8 cellular contexts compared by ENCODE assay signal in the genomic region with DNA sequence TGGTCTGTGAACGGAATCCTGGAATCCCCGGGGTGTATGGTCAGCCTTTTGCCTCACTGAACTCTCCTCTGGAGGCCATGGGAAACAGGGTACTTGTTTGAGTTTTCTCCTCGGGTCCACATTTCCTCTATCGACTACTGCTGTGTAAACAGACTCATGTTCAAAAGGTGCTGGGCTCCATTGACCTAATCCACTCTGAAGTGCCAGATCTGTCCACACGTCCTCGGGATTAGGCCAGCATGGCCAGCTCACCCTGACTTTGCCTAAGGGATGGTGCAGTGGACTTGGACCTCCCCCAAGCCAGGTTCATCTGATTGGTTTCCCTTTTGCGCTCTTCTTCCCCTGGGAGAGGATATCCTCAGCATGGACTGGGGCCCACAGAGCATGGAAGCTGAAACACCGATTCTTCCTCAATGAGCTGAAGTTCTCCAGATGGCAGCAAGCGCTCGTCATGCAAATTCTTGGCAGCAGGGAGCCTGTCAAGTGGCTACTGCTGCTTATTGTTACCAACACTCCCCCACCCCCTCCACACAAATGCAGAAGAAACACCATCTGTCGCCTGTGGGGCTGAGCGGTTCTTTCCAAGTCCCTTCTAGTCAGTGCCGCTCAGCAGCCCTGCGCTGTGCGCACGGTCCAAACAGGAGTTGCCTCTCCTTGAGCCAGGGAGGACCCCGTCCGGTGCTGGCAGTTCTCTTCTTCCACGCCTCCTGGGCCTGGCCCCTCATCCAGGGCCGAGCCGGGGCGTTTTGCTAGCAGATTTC.
DNase-seq lines count a peak whose midpoint lies in the region; ATAC-seq and TF ChIP-seq lines count a peak whose summit lies in the region.

No MANE protein-coding gene starts in this region.

- H3K27ac ChIP-seq in AG04450 (ENCODE audit: low read depth, low read length) (peak overlapping the region; percentile 90), cardiac muscle cell (peak overlapping the region; percentile 64)

- no peaks in the 10 kb centered on the region for H3K36me3 ChIP-seq in cardiac muscle cell

- H3K4me3 Mint-ChIP-seq in osteocyte (ENCODE audit: unreplicated experiment) = peak overlapping the region; percentile 72
- no peak overlapping the region for H3K4me3 Mint-ChIP-seq in T-helper 2 cell treated with Interferon-gamma antibody and Interleukin-4, amounts not matched to agents 5 μg/mL and 100 μg/mL, for 36 hours

- H3K4me3 ChIP-seq in AG04450 (ENCODE audit: low read depth, low read length) (peak overlapping the region; percentile 27), NB4 (ENCODE audit: low read depth, low read length) (no peak overlapping the region), WI38 (ENCODE audit: low read depth, low read length) (peak overlapping the region; percentile 1), cardiac muscle cell (no peak overlapping the region)

- TF ChIP-seq CTCF in AG04450 (IDR thresholded peaks at IDR 0.05; ENCODE audit: low read depth, low read length) (no peak), NB4 (IDR thresholded peaks at IDR 0.05; ENCODE audit: low read depth, low read length) (no peak), WI38 (IDR thresholded peaks at IDR 0.05; ENCODE audit: low read depth, low read length) (no peak), cardiac muscle cell (IDR thresholded peaks at IDR 0.05; ENCODE audit: low read depth, low read length) (peak; percentile 3), osteocyte (IDR thresholded peaks at IDR 0.05) (peak; percentile 44)

- no peaks in the 10 kb centered on the region for H3K9me3 ChIP-seq in AG04450 (ENCODE audit: control insufficient read depth, insufficient read depth, low read length)
- H3K9me3 ChIP-seq in cardiac muscle cell (ENCODE audit: low read depth) = no peaks in the 10 kb centered on the region

- H3K27me3 Mint-ChIP-seq in osteocyte (ENCODE audit: unreplicated experiment) = no peaks in the 10 kb centered on the region
- H3K27me3 Mint-ChIP-seq in T-helper 2 cell treated with Interferon-gamma antibody and Interleukin-4, amounts not matched to agents 5 μg/mL and 100 μg/mL, for 36 hours (ENCODE audit: low read depth) = no peaks in the 10 kb centered on the region

- H3K36me3 Mint-ChIP-seq in osteocyte (ENCODE audit: unreplicated experiment) = peaks cover 2% of the 10 kb centered on the region
- no peaks in the 10 kb centered on the region for H3K36me3 Mint-ChIP-seq in T-helper 2 cell treated with Interferon-gamma antibody and Interleukin-4, amounts not matched to agents 5 μg/mL and 100 μg/mL, for 36 hours (ENCODE audit: low read depth)

- POLR2A ChIA-PET in AG04450 (lab: Yijun Ruan, JAX) = interaction anchor here (0.5 to 2.0 kb wide), 7 partner anchors 47 to 294 kb away, joined by 3 to 12 read pairs (median 4); no protein-coding TSS in a partner anchor

- H3K4me1 ChIP-seq in cardiac muscle cell (ENCODE audit: low read depth) = peaks cover 17% of the 10 kb centered on the region

- TF ChIP-seq POLR2A in NB4 (IDR thresholded peaks at IDR 0.05; ENCODE audit: extremely low read depth, insufficient read length) = no peak

- peak; percentile 83 for ATAC-seq in GM21360 (IDR thresholded peaks at IDR 0.05; ENCODE audit: unreplicated experiment)

- peaks cover 63% of the 10 kb centered on the region for H3K4me1 Mint-ChIP-seq in osteocyte (ENCODE audit: unreplicated experiment)
- H3K4me1 Mint-ChIP-seq in T-helper 2 cell treated with Interferon-gamma antibody and Interleukin-4, amounts not matched to agents 5 μg/mL and 100 μg/mL, for 36 hours (ENCODE audit: low read depth) = no peaks in the 10 kb centered on the region

- H3K27me3 ChIP-seq in AG04450 (ENCODE audit: control insufficient read depth, insufficient read depth, low read length) (no peaks in the 10 kb centered on the region), cardiac muscle cell (peaks cover 60% of the 10 kb centered on the region)

- peak overlapping the region; percentile 98 for H3K27ac Mint-ChIP-seq in osteocyte (ENCODE audit: unreplicated experiment)
- no peak overlapping the region for H3K27ac Mint-ChIP-seq in T-helper 2 cell treated with Interferon-gamma antibody and Interleukin-4, amounts not matched to agents 5 μg/mL and 100 μg/mL, for 36 hours

- CTCF ChIA-PET in AG04450 (lab: Charles Lee) = no interaction called here

- peak; percentile 79 for DNase-seq in AG04450 (ENCODE audit: low read depth, low spot score)
- DNase-seq in NB4 (ENCODE audit: low read depth) = peak; percentile 12
- peak; percentile 95 to 98 for DNase-seq in cardiac muscle cell (ENCODE audit: low read depth in 1 of 2, low spot score in 1 of 2)
- DNase-seq in osteocyte (ENCODE audit: extremely low spot score, unreplicated experiment) = peak; percentile 95
- DNase-seq in effector CD4-positive, alpha-beta T cell = no peak
- DNase-seq in T-helper 2 cell treated with Interferon-gamma antibody and Interleukin-4, amounts not matched to agents 5 μg/mL and 100 μg/mL, for 36 hours (ENCODE audit: low spot score) = no peak

- H3K9me3 Mint-ChIP-seq in osteocyte (ENCODE audit: unreplicated experiment) = peaks cover 3% of the 10 kb centered on the region
- no peaks in the 10 kb centered on the region for H3K9me3 Mint-ChIP-seq in T-helper 2 cell treated with Interferon-gamma antibody and Interleukin-4, amounts not matched to agents 5 μg/mL and 100 μg/mL, for 36 hours

Comparison
In these comparisons a context has a peak if more than half of its experiments do, and no peak if none do; other contexts are left out.
1. DNase-seq: peak in AG04450 (single experiment), NB4 (single experiment), cardiac muscle cell (2 of 2) and osteocyte (single experiment); none in effector CD4-positive, alpha-beta T cell (single experiment) and T-helper 2 cell treated with Interferon-gamma antibody and Interleukin-4, amounts not matched to agents 5 μg/mL and 100 μg/mL, for 36 hours (single experiment).
2. H3K4me3 ChIP-seq: peak in AG04450 (single experiment) and WI38 (single experiment); none in NB4 (single experiment) and cardiac muscle cell (single experiment).
3. CTCF ChIP-seq: peak in cardiac muscle cell (single experiment) and osteocyte (single experiment); none in AG04450 (single experiment), NB4 (single experiment) and WI38 (single experiment).